Comparison of ENCODE assay signal across 8 cellular contexts in the genomic region with DNA sequence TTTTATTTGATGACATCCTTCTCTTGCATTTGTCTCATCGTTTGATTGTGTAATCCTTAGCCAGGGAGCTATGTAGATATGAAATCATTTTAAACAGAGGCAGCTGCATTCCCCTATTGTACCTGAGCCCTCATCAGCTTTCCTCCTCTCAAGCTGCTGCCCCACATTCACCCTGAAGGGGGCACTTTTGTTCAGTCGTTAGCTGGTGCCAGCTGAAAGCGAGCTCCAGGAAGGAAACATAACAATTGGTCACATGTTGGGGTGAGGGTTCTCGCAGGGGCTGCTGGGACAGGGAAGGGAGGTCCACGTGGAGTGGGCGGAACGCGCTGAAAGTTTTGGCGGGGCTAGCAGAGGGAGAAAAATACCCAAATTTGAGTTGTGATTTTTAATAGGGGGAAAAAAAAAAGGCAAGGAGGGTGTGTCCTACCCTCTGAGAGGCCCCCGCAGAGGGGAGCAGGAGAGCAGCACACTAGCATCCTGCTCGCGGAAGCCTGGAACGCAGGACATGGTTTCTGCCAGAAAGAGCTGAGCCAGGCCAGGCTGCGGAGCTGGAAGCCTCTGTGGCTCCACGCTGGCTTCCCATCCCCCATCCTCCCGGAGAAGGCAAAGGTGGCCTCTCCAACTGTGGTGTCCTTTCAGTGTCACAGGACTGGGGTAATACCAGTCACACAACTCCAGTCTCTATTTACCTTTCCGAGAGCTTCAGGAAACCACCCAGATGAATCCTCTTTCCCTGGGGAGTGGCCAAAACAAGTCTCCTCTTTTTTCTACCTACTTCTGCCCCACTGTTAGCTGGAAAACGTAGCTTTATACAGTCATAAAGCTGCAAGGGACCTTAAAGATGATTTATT. TPM values are rescaled to one million over a fixed set of nuclear protein-coding genes. Genes with fewer than 3 reads are reported as not detected.
DNase-seq lines count a peak whose midpoint lies in the region; ATAC-seq, FAIRE-seq and TF ChIP-seq lines count a peak whose summit lies in the region.

No MANE protein-coding gene starts in this region.

- peak; percentile 90 to 100 (median 95) for TF ChIP-seq CTCF in prostate gland (IDR thresholded peaks at IDR 0.05)

- FAIRE-seq in GM12892 (lab: Jason Lieb, UNC) = peak; percentile 85

- TF ChIP-seq POLR2A in GM12892 (IDR thresholded peaks at IDR 0.05; ENCODE audit: low read depth, low read length) = no peak
- TF ChIP-seq POLR2A in prostate gland (IDR thresholded peaks at IDR 0.05) = peak; percentile 22

- H3K4me1 ChIP-seq in prostate gland (replicated peaks) (peaks cover 36% of the 10 kb centered on the region), urinary bladder (ENCODE audit: insufficient read depth) (no peaks in the 10 kb centered on the region)

- no peaks in the 10 kb centered on the region for H3K36me3 ChIP-seq in prostate gland
- no peaks in the 10 kb centered on the region for H3K36me3 ChIP-seq in urinary bladder (ENCODE audit: insufficient read depth)

- WGBS in prostate gland = under 1% methylated on average over 18 of the region's 18 CpGs
- WGBS in urinary bladder = under 1% methylated on average over 18 of the region's 18 CpGs

- no peaks in the 10 kb centered on the region for H3K9me3 ChIP-seq in prostate gland

- peak overlapping the region; percentile 88 to 97 for H3K27ac ChIP-seq in prostate gland
- H3K27ac ChIP-seq in urinary bladder (ENCODE audit: low read depth) = peak overlapping the region; percentile 53

- intact Hi-C loops in left ventricle myocardium superior (cut with micrococcal nuclease) (loop anchor here (5.0 kb wide), 1 partner anchor 51 kb away; a partner anchor contains a TSS), prostate gland (cut with DNase I) (loop anchor here (2.0 to 5.0 kb wide), 2 partner anchors 51 to 55 kb away; a partner anchor contains a TSS)

- H3K4me3 ChIP-seq in prostate gland = peak overlapping the region; percentile 19 to 36
- peak overlapping the region; percentile 4 for H3K4me3 ChIP-seq in urinary bladder (ENCODE audit: low read depth, low read length)

- H3K27me3 ChIP-seq in prostate gland (replicated peaks; ENCODE audit: insufficient read depth) = no peaks in the 10 kb centered on the region

- peak; percentile 80 for ATAC-seq in HG02852 (IDR thresholded peaks at IDR 0.05; ENCODE audit: unreplicated experiment)
- peak; percentile 72 for ATAC-seq in left ventricle myocardium superior

- DNase-seq in GM12892 (ENCODE audit: insufficient read length) = peak; percentile 94
- peak; percentile 87 for DNase-seq in NCI-H146 treated with DMSO at 0.1 percent for 48 hours (lab: John Stamatoyannopoulos, UW; ENCODE audit: unreplicated experiment)
- DNase-seq in T-helper 1 cell = peak; percentile 76 to 93 (median 87)
- peak; percentile 92 for DNase-seq in amniotic stem cell (lab: John Stamatoyannopoulos, UW)
- peak; percentile 89 for DNase-seq in left ventricle myocardium superior
- peak; percentile 95 for DNase-seq in prostate gland (ENCODE audit: low spot score)

RNA-seq across cellular contexts. Expression of a gene that starts 8.4 kb away (rescaled TPM):
- 57.4 TPM for polyA plus RNA-seq in GM12892 (2012; ENCODE audit: missing spikeins)
- 49.1 TPM for total RNA-seq in left ventricle myocardium superior
- 100 to 1,000 TPM in 1 of 2 donors, 10 to 100 TPM in 1; 77.0 to 112 TPM for total RNA-seq in prostate gland
- total RNA-seq in urinary bladder = 81.3 TPM
- 70.9 TPM for polyA plus RNA-seq in urinary bladder

RNA-seq across cellular contexts. Expression of a gene that starts 12.9 kb away (rescaled TPM):
- 1.2 TPM for polyA plus RNA-seq in GM12892 (2012; ENCODE audit: missing spikeins)
- total RNA-seq in left ventricle myocardium superior = 21.5 TPM
- 10 to 100 TPM; 10.7 to 35.2 TPM for total RNA-seq in prostate gland
- total RNA-seq in urinary bladder = 2.0 TPM
- polyA plus RNA-seq in urinary bladder = 18.1 TPM

RNA-seq across cellular contexts. Expression of a gene that starts 27.0 kb away (rescaled TPM):
- polyA plus RNA-seq in GM12892 (2012; ENCODE audit: missing spikeins) = 49.2 TPM
- total RNA-seq in left ventricle myocardium superior (48.1 TPM), prostate gland (10 to 100 TPM; 59.8 to 94.3 TPM), urinary bladder (45.4 TPM)
- 64.2 TPM for polyA plus RNA-seq in urinary bladder

RNA-seq across cellular contexts. Expression of a gene that starts 50.6 kb away (rescaled TPM):
- 1.5 TPM for polyA plus RNA-seq in GM12892 (2012; ENCODE audit: missing spikeins)
- total RNA-seq in left ventricle myocardium superior (98.1 TPM), prostate gland (10 to 100 TPM; 35.2 to 79.8 TPM), urinary bladder (35.5 TPM)
- polyA plus RNA-seq in urinary bladder = 76.3 TPM

RNA-seq across cellular contexts. Expression of a gene that starts 59.1 kb away (rescaled TPM):
- 47.6 TPM for polyA plus RNA-seq in GM12892 (2012; ENCODE audit: missing spikeins)
- 56.9 TPM for total RNA-seq in left ventricle myocardium superior
- 100 to 1,000 TPM in 1 of 2 donors, 10 to 100 TPM in 1; 55.2 to 167 TPM for total RNA-seq in prostate gland
- total RNA-seq in urinary bladder = 45.8 TPM
- 52.4 TPM for polyA plus RNA-seq in urinary bladder

Comparison
In these comparisons a context has a peak if more than half of its experiments do, and no peak if none do; other contexts are left out.
1. Peak in every context shown above with its lines: DNase-seq, ATAC-seq, H3K4me3 ChIP-seq and H3K27ac ChIP-seq.